In the genomic region with DNA sequence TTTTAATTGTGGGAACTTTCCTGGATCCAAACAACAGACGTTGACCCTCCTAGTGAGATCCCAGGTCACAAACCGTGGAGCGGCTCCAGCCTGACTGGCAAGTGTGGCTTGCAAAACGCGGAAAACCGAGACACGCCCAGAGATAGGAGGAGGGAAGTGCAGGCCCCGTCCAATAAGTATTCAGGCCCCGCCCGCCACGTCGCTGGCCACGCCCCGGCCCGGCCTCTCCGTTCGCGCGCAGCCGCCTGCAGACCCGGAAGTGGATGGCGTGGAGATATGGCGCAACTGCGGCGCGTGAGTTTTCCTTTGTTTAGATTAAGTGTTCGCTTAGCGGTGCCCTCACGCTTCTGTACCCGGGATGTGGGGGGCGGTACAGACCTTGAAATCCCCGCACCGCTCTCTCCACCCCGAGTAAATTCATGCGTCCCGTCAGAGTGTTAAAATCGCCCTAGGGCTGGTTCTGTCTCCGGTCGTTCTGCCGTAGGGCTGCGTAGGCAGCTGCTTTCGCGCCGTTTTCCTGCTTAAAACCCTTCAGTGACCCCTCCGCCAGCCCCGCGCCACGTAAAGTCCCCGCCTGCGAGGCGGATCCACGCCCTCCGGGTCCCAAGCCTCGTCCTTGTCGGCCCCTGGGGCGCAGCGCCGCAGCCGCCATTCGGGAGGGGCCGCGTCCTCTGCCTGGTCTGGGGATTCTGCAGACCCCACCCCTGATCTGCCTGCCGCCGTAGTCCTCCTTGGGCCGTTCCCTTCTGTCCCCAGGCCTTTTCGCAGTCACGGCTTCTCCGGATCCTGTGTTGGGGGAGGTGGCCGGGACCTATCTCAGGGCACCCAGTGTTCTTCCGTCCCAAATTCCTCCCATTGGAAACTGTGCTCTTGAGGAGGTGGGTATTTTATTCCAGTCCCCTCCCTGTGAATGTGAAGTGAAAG, we compare ENCODE assay signal across 8 cellular contexts. TPM values are rescaled to one million over a fixed set of nuclear protein-coding genes. Genes with fewer than 3 reads are reported as not detected.
DNase-seq lines count a peak whose midpoint lies in the region; ATAC-seq and TF ChIP-seq lines count a peak whose summit lies in the region.

A gene (plus strand): TSS at position 250 of the 924 bp plus-strand sequence. CDS start 27 bp downstream, at position 277.

- peaks cover 35% of the 10 kb centered on the region for H3K4me1 Mint-ChIP-seq in activated CD4-positive, alpha-beta T cell treated with anti-CD3 and anti-CD28 coated beads for 36 hours

- DNase-seq in AG20443 (ENCODE audit: low spot score) (peak; percentile 99), GM19238 (ENCODE audit: insufficient read length, low spot score) (peak; percentile 90), NCI-H524 (lab: John Stamatoyannopoulos, UW) (peak; percentile 86 to 92), choroid plexus epithelial cell (ENCODE audit: low read depth) (peak; percentile 96), kidney glomerular epithelial cell (lab: John Stamatoyannopoulos, UW) (peak; percentile 91)
- peak; percentile 98 for DNase-seq in activated CD4-positive, alpha-beta T cell treated with anti-CD3 and anti-CD28 coated beads for 36 hours
- DNase-seq in stimulated activated CD4-positive, alpha-beta T cell treated with anti-CD3 and anti-CD28 coated beads, Interleukin-1b, Interleukin-23, amount 100 ng/mL, for 1 hour (ENCODE audit: low read depth in 2 of 2): peak; percentile 85 to 98

- peaks cover 40% of the 10 kb centered on the region for H3K36me3 Mint-ChIP-seq in activated CD4-positive, alpha-beta T cell treated with anti-CD3 and anti-CD28 coated beads for 36 hours (ENCODE audit: low read depth)

- intact Hi-C loops in activated CD4-positive, alpha-beta T cell treated with anti-CD3 and anti-CD28 coated beads for 36 hours (cut with DNase I, micrococcal nuclease): loop anchor here in 1 of 2 experiments (1.0 to 5.0 kb wide), 12 partner anchors 28 to 693 kb away; a partner anchor contains a TSS

- peak; percentile 91 for ATAC-seq in HG03442 (IDR thresholded peaks at IDR 0.05; ENCODE audit: unreplicated experiment)
- ATAC-seq in activated CD4-positive, alpha-beta T cell treated with anti-CD3 and anti-CD28 coated beads for 36 hours: peak; percentile 99

- peak within 1 kb of the TSS; percentile 96 for H3K4me3 Mint-ChIP-seq in activated CD4-positive, alpha-beta T cell treated with anti-CD3 and anti-CD28 coated beads for 36 hours

- peak within 1 kb of the TSS; percentile 96 for H3K27ac Mint-ChIP-seq in activated CD4-positive, alpha-beta T cell treated with anti-CD3 and anti-CD28 coated beads for 36 hours

- CTCF ChIA-PET in activated CD4-positive, alpha-beta T cell treated with anti-CD3 and anti-CD28 coated beads for 36 hours (lab: Charles Lee): interaction anchor here (0.6 kb wide), 1 partner anchor 129 kb away, joined by 4 read pairs; no protein-coding TSS in a partner anchor

- no peak for TF ChIP-seq CTCF in choroid plexus epithelial cell (conservative IDR thresholded peaks at IDR 0.05; ENCODE audit: low read depth, low read length)

- H3K4me3 ChIP-seq in choroid plexus epithelial cell (ENCODE audit: low read depth, low read length): peak within 1 kb of the TSS; percentile 79

- peaks cover 26% of the 10 kb centered on the region for H3K9me3 Mint-ChIP-seq in activated CD4-positive, alpha-beta T cell treated with anti-CD3 and anti-CD28 coated beads for 36 hours (ENCODE audit: low read depth)

- POLR2A ChIA-PET in activated CD4-positive, alpha-beta T cell treated with anti-CD3 and anti-CD28 coated beads for 36 hours (lab: Charles Lee): no interaction called here

- H3K27me3 Mint-ChIP-seq in activated CD4-positive, alpha-beta T cell treated with anti-CD3 and anti-CD28 coated beads for 36 hours: no peaks in the 10 kb centered on the region

RNA-seq across cellular contexts. Expression of the gene that starts here (rescaled TPM):
- 10 to 100 TPM; 28.6 to 34.2 TPM for total RNA-seq in activated CD4-positive, alpha-beta T cell treated with anti-CD3 and anti-CD28 coated beads for 36 hours

Comparison
In these comparisons a context has a peak if more than half of its experiments do, and no peak if none do; other contexts are left out.
1. Peak in every context shown above with its lines: DNase-seq, ATAC-seq and H3K4me3 ChIP-seq.